18 cellular contexts compared by ENCODE assay signal in the genomic region with DNA sequence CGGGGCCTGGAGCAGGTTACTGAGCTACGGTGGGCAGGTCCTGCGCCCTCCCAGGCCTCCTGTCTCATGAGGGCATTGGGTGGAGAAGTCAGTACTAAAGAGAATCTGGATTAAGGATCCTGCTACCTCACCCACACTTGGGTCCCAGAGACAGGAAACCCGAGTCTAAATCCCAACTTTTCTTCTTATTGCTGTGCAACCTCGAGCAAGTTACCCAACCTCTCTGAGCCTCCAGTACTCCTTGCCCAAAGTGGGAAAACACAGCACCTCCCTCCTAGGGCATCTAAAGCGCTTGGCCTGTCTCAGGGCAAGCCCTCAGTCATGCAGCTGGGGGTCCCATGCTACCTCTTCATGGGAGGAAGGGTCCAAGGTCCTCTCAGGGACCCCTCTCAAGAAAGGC.
"Had no signal": no experiment of that assay in that cellular context is flagged by ENCODE, and none has a peak within 500 bp of the region (broad histone marks: within the 10 kb centered on the region; RNA-seq: fewer than 3 reads in every experiment).

No MANE protein-coding gene starts in this region.

- FAIRE-seq: frontal cortex, keratinocyte had no signal

- H3K36me3 ChIP-seq: transverse colon, upper lobe of right lung, uterus had no signal

- H3K79me2 ChIP-seq: parathyroid adenoma had no signal

- ATAC-seq: natural killer cell; stimulated activated naive CD8-positive, alpha-beta T cell treated with anti-CD3 and anti-CD28 coated beads, Interleukin-15, amount 100 ng/mL, for 72 hours; upper lobe of right lung had no signal

- H3K9me3 ChIP-seq: suprapubic skin, transverse colon, upper lobe of right lung, uterus had no signal

- H3K27ac ChIP-seq: parathyroid adenoma, suprapubic skin, transverse colon, upper lobe of right lung, uterus had no signal

- H3K4me1 ChIP-seq: parathyroid adenoma, suprapubic skin, transverse colon, upper lobe of right lung, uterus had no signal

- H2AFZ ChIP-seq: parathyroid adenoma had no signal

- H3K4me2 ChIP-seq: smooth muscle cell had no signal

- H3K9ac ChIP-seq: parathyroid adenoma had no signal

- H3K4me3 ChIP-seq: lung, smooth muscle cell, suprapubic skin, transverse colon, upper lobe of right lung, uterus had no signal

- H3K27me3 ChIP-seq: suprapubic skin, upper lobe of right lung, uterus had no signal

- DNase-seq: cortex of kidney; effector CD4-positive, alpha-beta T cell; natural killer cell; stimulated activated CD4-positive, alpha-beta T cell treated with anti-CD3 and anti-CD28 coated beads, Interleukin-12 subunit alpha, Interleukin-12 subunit beta, amount 100 ng/mL, for 4 hours; stimulated activated CD4-positive, alpha-beta T cell treated with anti-CD3 and anti-CD28 coated beads, Interleukin-1b, Interleukin-23, amount 100 ng/mL, for 48 hours; stimulated activated CD4-positive, alpha-beta T cell treated with anti-CD3 and anti-CD28 coated beads, Interleukin-4, amount 100 ng/mL, for 1 hour; stimulated activated CD8-positive, alpha-beta memory T cell treated with anti-CD3 and anti-CD28 coated beads, Interleukin-4, amount 100 ng/mL, for 48 hours; stimulated activated naive CD4-positive, alpha-beta T cell; stimulated activated naive CD8-positive, alpha-beta T cell treated with anti-CD3 and anti-CD28 coated beads, Interleukin-15, amount 100 ng/mL, for 72 hours; transverse colon; upper lobe of right lung; uterus had no signal
